In the genomic region with DNA sequence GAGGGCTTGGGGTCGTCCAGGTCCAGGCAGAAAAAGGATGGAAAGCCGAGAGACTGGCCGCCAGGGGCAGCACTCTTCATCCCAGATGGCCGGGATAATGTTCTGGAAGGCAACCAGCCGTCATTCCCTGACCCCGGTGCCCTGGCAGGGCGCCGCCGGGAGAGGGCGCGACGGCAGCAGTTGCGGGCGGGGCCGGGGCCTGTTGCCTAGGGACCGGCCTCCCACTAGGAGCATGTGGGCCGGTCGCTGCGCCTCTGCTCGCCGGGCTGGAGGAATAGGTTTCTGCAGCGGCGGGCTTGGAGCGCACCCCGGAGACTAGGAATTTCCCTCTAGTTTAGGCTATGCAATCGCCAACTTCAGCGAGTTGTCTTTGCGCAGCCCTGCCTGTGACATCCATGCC, we compare ENCODE assay signal across 9 cellular contexts. TPM values are rescaled to one million over a fixed set of nuclear protein-coding genes. Genes with fewer than 3 reads are reported as not detected.
DNase-seq lines count a peak whose midpoint lies in the region; ATAC-seq and TF ChIP-seq lines count a peak whose summit lies in the region.
"Had no signal": no experiment of that assay in that cellular context is flagged by ENCODE, and none has a peak within 500 bp of the region (broad histone marks: within the 10 kb centered on the region; RNA-seq: fewer than 3 reads in every experiment).

No MANE protein-coding gene starts in this region.

- DNase-seq in NCI-H146 (lab: John Stamatoyannopoulos, UW) (peak; percentile 64), NCI-H146 treated with DMSO at 0.1 percent for 48 hours (lab: John Stamatoyannopoulos, UW; ENCODE audit: unreplicated experiment) (no peak), choroid plexus epithelial cell (ENCODE audit: low read depth) (peak; percentile 82), left lung (peak; percentile 65 to 83), tibial artery (peak; percentile 50 to 72), SW480 (ENCODE audit: low spot score) (no peak)
- DNase-seq in activated CD4-positive, alpha-beta T cell treated with anti-CD3 and anti-CD28 coated beads, Interleukin-2, amount 50 U/mL, for 4 hours, result no peak

- no peak overlapping the region for H3K27ac ChIP-seq in left lung
- no peak overlapping the region for H3K27ac ChIP-seq in tibial artery

- H3K36me3 ChIP-seq in left lung, result no peaks in the 10 kb centered on the region
- no peaks in the 10 kb centered on the region for H3K36me3 ChIP-seq in tibial artery

- no peaks in the 10 kb centered on the region for H3K9me3 ChIP-seq in left lung
- H3K9me3 ChIP-seq in tibial artery, result no peaks in the 10 kb centered on the region

- ATAC-seq in left lung (peak; percentile 96), GM18519 (IDR thresholded peaks at IDR 0.05; ENCODE audit: low FRiP score, unreplicated experiment) (no peak)

- H3K27me3 ChIP-seq in left lung (peaks cover 0 to 12% of the 10 kb centered on the region in 2 donors), tibial artery (peaks cover 0 to 13% of the 10 kb centered on the region in 2 donors)

- no peaks in the 10 kb centered on the region for H3K4me1 ChIP-seq in left lung
- no peaks in the 10 kb centered on the region for H3K4me1 ChIP-seq in tibial artery

- TF ChIP-seq CTCF in choroid plexus epithelial cell (conservative IDR thresholded peaks at IDR 0.05; ENCODE audit: low read depth, low read length), result peak; percentile 67
- peak; percentile 46 to 61 for TF ChIP-seq CTCF in left lung (IDR thresholded peaks at IDR 0.05)
- peak; percentile 12 to 29 for TF ChIP-seq CTCF in tibial artery (IDR thresholded peaks at IDR 0.05)

- H3K4me3 ChIP-seq in choroid plexus epithelial cell (ENCODE audit: low read depth, low read length) (peak overlapping the region; percentile 13), left lung (no peak overlapping the region), tibial artery (no peak overlapping the region)

- intact Hi-C loops in left lung (cut with DNase I), result no loop called here
- intact Hi-C loops in tibial artery (cut with DNase I; ENCODE audit: low total_unique reads), result no loop called here

RNA-seq across cellular contexts. Expression of gene DMRTB1, which starts 11.0 kb away (rescaled TPM):
- not detected for total RNA-seq in left lung
- total RNA-seq: mononuclear cell had no signal

Comparison
In these comparisons a context has a peak if more than half of its experiments do, and no peak if none do; other contexts are left out.
1. DNase-seq: peak in NCI-H146 (single experiment), choroid plexus epithelial cell (single experiment), left lung (2 of 2) and tibial artery (2 of 2); none in NCI-H146 treated with DMSO at 0.1 percent for 48 hours (single experiment), SW480 (single experiment) and activated CD4-positive, alpha-beta T cell treated with anti-CD3 and anti-CD28 coated beads, Interleukin-2, amount 50 U/mL, for 4 hours (0 of 2).
2. Peak in every context shown above with its lines, with median percentiles within 50 percentile points of each other: CTCF ChIP-seq.